Comparison of ENCODE assay signal across 8 cellular contexts in the genomic region with DNA sequence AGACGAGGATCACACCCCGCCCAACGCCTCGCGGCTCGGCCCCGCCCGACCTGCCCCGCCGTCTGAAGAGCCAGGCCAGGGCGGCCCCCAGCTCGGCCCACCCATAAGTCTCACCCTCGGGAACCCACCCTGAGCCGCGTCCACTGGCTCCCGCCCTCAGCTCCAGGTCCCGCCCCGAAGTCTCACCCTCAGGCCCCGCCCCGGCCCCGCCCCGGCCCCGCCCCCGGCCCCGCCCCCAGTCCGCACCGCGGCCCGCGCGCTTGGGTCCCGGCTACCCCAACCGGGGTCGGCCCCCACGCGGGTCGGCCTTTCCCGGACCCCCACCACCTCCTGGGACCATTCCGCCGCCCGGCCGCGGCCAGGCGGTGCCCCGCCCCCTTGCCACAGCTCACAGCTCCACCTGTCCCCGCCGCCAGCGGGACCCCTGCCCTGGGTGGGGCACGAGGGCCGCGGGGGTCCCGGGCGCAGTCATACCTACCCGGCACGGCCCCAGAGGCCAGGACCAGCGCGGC. TPM values are rescaled to one million over a fixed set of nuclear protein-coding genes. Genes with fewer than 3 reads are reported as not detected.
A peak's percentile ranks its signal among the peaks of the same experiment; 100 is the strongest.
DNase-seq lines count a peak whose midpoint lies in the region; ATAC-seq and TF ChIP-seq lines count a peak whose summit lies in the region.

No MANE protein-coding gene starts in this region.

- H3K9me3 ChIP-seq in mammary epithelial cell (replicated peaks; ENCODE audit: insufficient read depth, low read length): no peaks in the 10 kb centered on the region

- H3K36me3 ChIP-seq in BJ (ENCODE audit: control insufficient read depth, insufficient read depth, low read length): no peaks in the 10 kb centered on the region
- H3K36me3 ChIP-seq in mammary epithelial cell (ENCODE audit: insufficient read depth, low read length): no peaks in the 10 kb centered on the region

- CTCF ChIA-PET in BJ (lab: Yijun Ruan, JAX): interaction anchor here (0.5 to 0.6 kb wide), 2 partner anchors 32 to 182 kb away, joined by 3 read pairs; no protein-coding TSS in a partner anchor
- CTCF ChIA-PET in mammary epithelial cell (lab: Charles Lee; ENCODE audit: low non-redundant PET): no interaction called here

- ATAC-seq in HG02571 (IDR thresholded peaks at IDR 0.05; ENCODE audit: unreplicated experiment) (peak; percentile 48), GM19463 (IDR thresholded peaks at IDR 0.05; ENCODE audit: unreplicated experiment) (no peak), GM21717 (IDR thresholded peaks at IDR 0.05; ENCODE audit: unreplicated experiment) (no peak)

- H3K4me1 ChIP-seq in mammary epithelial cell (ENCODE audit: insufficient read depth, low read length): peaks cover 7% of the 10 kb centered on the region

- H3K27me3 ChIP-seq in BJ (ENCODE audit: control insufficient read depth, insufficient read depth, low read length): peaks cover 29% of the 10 kb centered on the region
- peaks cover 6% of the 10 kb centered on the region for H3K27me3 ChIP-seq in mammary epithelial cell (ENCODE audit: insufficient read depth, low read length)
- H3K27me3 ChIP-seq in layer of hippocampus (ENCODE audit: control insufficient read depth, insufficient read depth, low read length): peaks cover 2% of the 10 kb centered on the region

- H3K27ac ChIP-seq in VCaP (peak overlapping the region; percentile 63), mammary epithelial cell (ENCODE audit: insufficient read depth, low read depth, low read length) (no peak overlapping the region), layer of hippocampus (ENCODE audit: low read depth, low read length) (peak overlapping the region; percentile 18)

- no peaks in the 10 kb centered on the region for H4K20me1 ChIP-seq in mammary epithelial cell (ENCODE audit: insufficient read depth, low read length)

- dilution Hi-C loops in mammary epithelial cell (cut with HindIII; ENCODE audit: low sequenced_read_pairs): no loop called here

- in situ Hi-C loops in mammary epithelial cell (cut with MboI; ENCODE audit: low sequenced_read_pairs in 2 of 2): no loop called here

- intact Hi-C loops in mammary epithelial cell (cut with micrococcal nuclease): no loop called here

- no peak for DNase-seq in BJ (ENCODE audit: low read depth)
- DNase-seq in mammary epithelial cell: no peak
- peak; percentile 15 to 21 for DNase-seq in stimulated activated CD4-positive, alpha-beta T cell treated with anti-CD3 and anti-CD28 coated beads, Interleukin-4, amount 100 ng/mL, for 48 hours (ENCODE audit: low read depth in 2 of 2)

- H3K4me3 ChIP-seq in BJ (ENCODE audit: low read depth, low read length): peak overlapping the region; percentile 53
- H3K4me3 ChIP-seq in mammary epithelial cell (replicated peaks in 1 of 3; ENCODE audit: insufficient read depth in 1 of 3, low read depth in 2 of 3, low read length in 3 of 3): peak overlapping the region; percentile 19 to 53 (median 50)

- no CpG with 5 or more reads among the region's 57 CpGs for WGBS in mammary epithelial cell (ENCODE audit: low coverage, missing lambda C conversion rate)

- POLR2A ChIA-PET in BJ (lab: Charles Lee): no interaction called here

- TF ChIP-seq CTCF in BJ (IDR thresholded peaks at IDR 0.05; ENCODE audit: insufficient read depth, low read depth, low read length) (no peak), VCaP (conservative IDR thresholded peaks at IDR 0.05) (no peak), mammary epithelial cell (conservative IDR thresholded peaks at IDR 0.05 in 1 of 2, IDR thresholded peaks at IDR 0.05 in 1 of 2; ENCODE audit: extremely low read depth in 1 of 2, insufficient read depth in 1 of 2, low read depth in 1 of 2, low read length in 2 of 2) (no peak)

- no TSS peak for BruUV-seq in mammary epithelial cell (replicated peaks; lab: Mats Ljungman, UMichigan)

- H3K79me2 ChIP-seq in mammary epithelial cell (ENCODE audit: insufficient read depth, low read length): no peaks in the 10 kb centered on the region

- no peak overlapping the region for H3K9ac ChIP-seq in mammary epithelial cell (ENCODE audit: insufficient read depth, low read length)

- H3K4me2 ChIP-seq in mammary epithelial cell (ENCODE audit: insufficient read depth, low read depth, low read length): peak overlapping the region; percentile 97

- H2AFZ ChIP-seq in mammary epithelial cell (ENCODE audit: low read depth, low read length): peak overlapping the region; percentile 71

RNA-seq across cellular contexts. Expression of a gene that starts 0.5 kb away (rescaled TPM):
- 0.04 and 0.05 TPM in 2 replicates for polyA plus RNA-seq in BJ (2011; rRNA removed)
- 0.15 TPM in 1 of 2 replicates, not detected in the other for polyA minus RNA-seq in BJ (2011; rRNA and poly(A)+ RNA removed)
- total RNA-seq in mammary epithelial cell: under 1 TPM; 0.50 to 0.99 TPM
- polyA plus RNA-seq in mammary epithelial cell: 0.19 TPM
- not detected for polyA minus RNA-seq in mammary epithelial cell

Comparison
In these comparisons a context has a peak if more than half of its experiments do, and no peak if none do; other contexts are left out.
1. DNase-seq: peak in stimulated activated CD4-positive, alpha-beta T cell treated with anti-CD3 and anti-CD28 coated beads, Interleukin-4, amount 100 ng/mL, for 48 hours (2 of 2); none in BJ (single experiment) and mammary epithelial cell (single experiment).